1 cellular context compared by ENCODE assay signal in genomic region chr16:14353340-14353739, GRCh38.
TF ChIP-seq lines count a peak whose summit lies in the region.

No MANE protein-coding gene starts in this region.

TF ChIP-seq in WTC11, 78 proteins besides CTCF, POLR2A, EP300 and RAD21 (continued from another document):
- TF ChIP-seq ZNF281 (CRISPR knock-in tag; IDR thresholded peaks at IDR 0.05): no peak
- no peak for TF ChIP-seq ERG (CRISPR knock-in tag; IDR thresholded peaks at IDR 0.05)
